ENCODE assay signal across 26 cellular contexts in genomic region chr9:135963938-135964337, GRCh38.
"Had no signal": no experiment of that assay in that cellular context is flagged by ENCODE, and none has a peak within 500 bp of the region (broad histone marks: within the 10 kb centered on the region; RNA-seq: fewer than 3 reads in every experiment).

No MANE protein-coding gene starts in this region.

- ATAC-seq: activated T-cell treated with anti-CD3 and anti-CD28 coated beads, Interleukin-2, amount 50 U/mL, for 4 hours; activated T-helper 17 cell treated with anti-CD3 and anti-CD28 coated beads, Interleukin-2, amount 50 U/mL, for 72 hours had no signal

- H3K36me3 ChIP-seq: adrenal gland, breast epithelium, SJCRH30 had no signal

- H3K9ac ChIP-seq: SK-N-SH had no signal

- H3K9me2 ChIP-seq: SK-N-SH had no signal

- H3K9me3 ChIP-seq: adrenal gland, breast epithelium, SJCRH30, SK-N-SH had no signal

- H3K27me3 Mint-ChIP-seq: activated CD4-positive, alpha-beta T cell treated with anti-CD3 and anti-CD28 coated beads, Interleukin-2, amount 10 ng/mL, durations not matched to agents 7 days and 5 days had no signal

- H3K9me3 Mint-ChIP-seq: activated CD4-positive, alpha-beta memory T cell treated with anti-CD3 and anti-CD28 coated beads for 36 hours; activated CD4-positive, alpha-beta T cell treated with anti-CD3 and anti-CD28 coated beads, Interleukin-2, amount 10 ng/mL, durations not matched to agents 7 days and 5 days; activated naive CD4-positive, alpha-beta T cell treated with anti-CD3 and anti-CD28 coated beads, Interleukin-2, amount 10 ng/mL, durations not matched to agents 7 days and 5 days; activated naive CD8-positive, alpha-beta T cell treated with anti-CD3 and anti-CD28 coated beads, Interleukin-2, amount 10 ng/mL, durations not matched to agents 7 days and 5 days; activated T-cell treated with anti-CD3 and anti-CD28 coated beads, Interleukin-2, amount 50 U/mL, for 4 hours; activated T-helper 17 cell treated with anti-CD3 and anti-CD28 coated beads, Interleukin-2, amount 50 U/mL, for 72 hours; T-helper 1 cell treated with Interleukin-12 subunit alpha and Interleukin-12 subunit beta and Interleukin-4 antibody, amounts not matched to agents 30 μg/mL and 1 μg/mL, for 36 hours had no signal

- H3K27ac ChIP-seq: adrenal gland, breast epithelium, SJCRH30 had no signal

- H3K4me3 Mint-ChIP-seq: activated CD4-positive, alpha-beta memory T cell treated with anti-CD3 and anti-CD28 coated beads for 36 hours; activated CD4-positive, alpha-beta T cell treated with anti-CD3 and anti-CD28 coated beads, Interleukin-2, amount 10 ng/mL, durations not matched to agents 7 days and 5 days; activated naive CD4-positive, alpha-beta T cell treated with anti-CD3 and anti-CD28 coated beads, Interleukin-2, amount 10 ng/mL, durations not matched to agents 7 days and 5 days; activated naive CD8-positive, alpha-beta T cell treated with anti-CD3 and anti-CD28 coated beads, Interleukin-2, amount 10 ng/mL, durations not matched to agents 7 days and 5 days; activated T-cell treated with anti-CD3 and anti-CD28 coated beads, Interleukin-2, amount 50 U/mL, for 4 hours; activated T-helper 17 cell treated with anti-CD3 and anti-CD28 coated beads, Interleukin-2, amount 50 U/mL, for 72 hours; T-helper 1 cell treated with Interleukin-12 subunit alpha and Interleukin-12 subunit beta and Interleukin-4 antibody, amounts not matched to agents 30 μg/mL and 1 μg/mL, for 36 hours had no signal

- H3K36me3 Mint-ChIP-seq: activated CD4-positive, alpha-beta memory T cell treated with anti-CD3 and anti-CD28 coated beads for 36 hours; activated naive CD4-positive, alpha-beta T cell treated with anti-CD3 and anti-CD28 coated beads, Interleukin-2, amount 10 ng/mL, durations not matched to agents 7 days and 5 days; activated naive CD8-positive, alpha-beta T cell treated with anti-CD3 and anti-CD28 coated beads, Interleukin-2, amount 10 ng/mL, durations not matched to agents 7 days and 5 days had no signal

- H3K4me3 ChIP-seq: adrenal gland, breast epithelium, SJCRH30 had no signal

- H3K4me2 ChIP-seq: SK-N-SH had no signal

- H3K27ac Mint-ChIP-seq: activated CD4-positive, alpha-beta memory T cell treated with anti-CD3 and anti-CD28 coated beads for 36 hours; activated CD4-positive, alpha-beta T cell treated with anti-CD3 and anti-CD28 coated beads, Interleukin-2, amount 10 ng/mL, durations not matched to agents 7 days and 5 days; activated naive CD4-positive, alpha-beta T cell treated with anti-CD3 and anti-CD28 coated beads, Interleukin-2, amount 10 ng/mL, durations not matched to agents 7 days and 5 days; activated naive CD8-positive, alpha-beta T cell treated with anti-CD3 and anti-CD28 coated beads, Interleukin-2, amount 10 ng/mL, durations not matched to agents 7 days and 5 days; T-helper 1 cell treated with Interleukin-12 subunit alpha and Interleukin-12 subunit beta and Interleukin-4 antibody, amounts not matched to agents 30 μg/mL and 1 μg/mL, for 36 hours had no signal

- H3K4me1 ChIP-seq: breast epithelium had no signal

- DNase-seq: activated CD4-positive, alpha-beta memory T cell treated with anti-CD3 and anti-CD28 coated beads for 36 hours; activated CD4-positive, alpha-beta T cell treated with anti-CD3 and anti-CD28 coated beads, Interleukin-2, amount 10 ng/mL, durations not matched to agents 7 days and 5 days; activated CD4-positive, CD25-positive, alpha-beta regulatory T cell; activated CD8-positive, alpha-beta memory T cell treated with anti-CD3 and anti-CD28 coated beads for 24 hours; activated gamma-delta T cell; activated naive CD4-positive, alpha-beta T cell treated with anti-CD3 and anti-CD28 coated beads, Interleukin-2, amount 10 ng/mL, durations not matched to agents 7 days and 5 days; activated naive CD8-positive, alpha-beta T cell treated with anti-CD3 and anti-CD28 coated beads, Interleukin-2, amount 10 ng/mL, durations not matched to agents 7 days and 5 days; activated T-cell treated with anti-CD3 and anti-CD28 coated beads, Interleukin-2, amount 50 U/mL, for 4 hours; adrenal gland; anterior cingulate cortex; caudate nucleus; KBM-7; NCI-H1092; NCI-H1417; NCI-H1930; NCI-H2171; NCI-H2227 treated with DMSO at 0.1 percent for 48 hours; NCI-H526; NCI-H82; Right ventricle myocardium superior; SJCRH30; SK-N-SH; T1000 had no signal

- H3K27me3 ChIP-seq: adrenal gland, breast epithelium had no signal
